Comparison of ENCODE assay signal across 24 cellular contexts in genomic region chr7:149824301-149824741, GRCh38.
"Had no signal": no experiment of that assay in that cellular context is flagged by ENCODE, and none has a peak within 500 bp of the region (broad histone marks: within the 10 kb centered on the region; RNA-seq: fewer than 3 reads in every experiment).

No MANE protein-coding gene starts in this region.

- H3K27ac Mint-ChIP-seq: activated naive CD8-positive, alpha-beta T cell; endodermal cell; mesothelial cell of epicardium; natural killer cell treated with Interleukin-12 subunit alpha and Interleukin-12 subunit beta and Interleukin-15 and Interleukin-18, amount 100 ng/mL, for 72 hours; stimulated activated memory B cell treated with anti-CD40 and anti-IgM and Interleukin-4, amounts not matched to agents 10 μg/mL and 1 μg/mL and 100 μg/mL, for 72 hours; T-cell; T-helper 2 cell treated with Interferon-gamma antibody and Interleukin-4, amounts not matched to agents 5 μg/mL and 100 μg/mL, for 36 hours had no signal

- H3K4me3 ChIP-seq: esophagus squamous epithelium, gastrocnemius medialis, pancreas, transverse colon, uterus had no signal

- ATAC-seq: gastrocnemius medialis; natural killer cell treated with Interleukin-12 subunit alpha and Interleukin-12 subunit beta and Interleukin-15 and Interleukin-18, amount 100 ng/mL, for 72 hours; pancreas; sciatic nerve; stimulated activated memory B cell treated with anti-CD40 and anti-IgM and Interleukin-4, amounts not matched to agents 10 μg/mL and 1 μg/mL and 100 μg/mL, for 72 hours; T-cell had no signal

- H3K4me1 ChIP-seq: gastrocnemius medialis, pancreas, uterus had no signal

- H3K4me1 Mint-ChIP-seq: endodermal cell; stimulated activated memory B cell treated with anti-CD40 and anti-IgM and Interleukin-4, amounts not matched to agents 10 μg/mL and 1 μg/mL and 100 μg/mL, for 72 hours had no signal

- DNase-seq: activated CD4-positive, alpha-beta T cell treated with anti-CD3 and anti-CD28 coated beads for 1 hour; activated naive CD4-positive, alpha-beta T cell; activated T-cell treated with anti-CD3 and anti-CD28 coated beads, Interleukin-2, amount 50 U/mL, for 1 hour; amniotic stem cell; cerebellar nuclear complex; cortex of kidney; endodermal cell; esophagus squamous epithelium; gastrocnemius medialis; hypothalamus; mammary epithelial cell; small intestine; stimulated activated CD4-positive, alpha-beta T cell treated with anti-CD3 and anti-CD28 coated beads, Interleukin-15, amount 100 ng/mL, for 24 hours; T-cell; transverse colon; uterus had no signal

- H3K27me3 ChIP-seq: esophagus squamous epithelium, gastrocnemius medialis, neutrophil, pancreas, transverse colon, uterus had no signal

- H3K36me3 Mint-ChIP-seq: activated naive CD8-positive, alpha-beta T cell; mesothelial cell of epicardium; natural killer cell treated with Interleukin-12 subunit alpha and Interleukin-12 subunit beta and Interleukin-15 and Interleukin-18, amount 100 ng/mL, for 72 hours; stimulated activated memory B cell treated with anti-CD40 and anti-IgM and Interleukin-4, amounts not matched to agents 10 μg/mL and 1 μg/mL and 100 μg/mL, for 72 hours; T-cell had no signal

- H3K36me3 ChIP-seq: esophagus squamous epithelium, gastrocnemius medialis, neutrophil, pancreas, transverse colon, uterus had no signal

- H3K27ac ChIP-seq: esophagus squamous epithelium, gastrocnemius medialis, neutrophil, pancreas, transverse colon, uterus had no signal

- H3K9me3 ChIP-seq: esophagus squamous epithelium, gastrocnemius medialis, neutrophil, pancreas, transverse colon, uterus had no signal

- H3K4me3 Mint-ChIP-seq: activated naive CD8-positive, alpha-beta T cell; endodermal cell; mesothelial cell of epicardium; natural killer cell treated with Interleukin-12 subunit alpha and Interleukin-12 subunit beta and Interleukin-15 and Interleukin-18, amount 100 ng/mL, for 72 hours; stimulated activated memory B cell treated with anti-CD40 and anti-IgM and Interleukin-4, amounts not matched to agents 10 μg/mL and 1 μg/mL and 100 μg/mL, for 72 hours; T-cell; T-helper 2 cell treated with Interferon-gamma antibody and Interleukin-4, amounts not matched to agents 5 μg/mL and 100 μg/mL, for 36 hours had no signal

- H3K9me3 Mint-ChIP-seq: mesothelial cell of epicardium; natural killer cell treated with Interleukin-12 subunit alpha and Interleukin-12 subunit beta and Interleukin-15 and Interleukin-18, amount 100 ng/mL, for 72 hours; stimulated activated memory B cell treated with anti-CD40 and anti-IgM and Interleukin-4, amounts not matched to agents 10 μg/mL and 1 μg/mL and 100 μg/mL, for 72 hours; T-cell; T-helper 2 cell treated with Interferon-gamma antibody and Interleukin-4, amounts not matched to agents 5 μg/mL and 100 μg/mL, for 36 hours had no signal

- H3K27me3 Mint-ChIP-seq: activated naive CD8-positive, alpha-beta T cell; natural killer cell treated with Interleukin-12 subunit alpha and Interleukin-12 subunit beta and Interleukin-15 and Interleukin-18, amount 100 ng/mL, for 72 hours; T-cell had no signal
